8 cellular contexts compared by ENCODE assay signal in genomic region chr14:99320105-99320572, GRCh38. TPM values are rescaled to one million over a fixed set of nuclear protein-coding genes. Genes with fewer than 3 reads are reported as not detected.
A peak's percentile ranks its signal among the peaks of the same experiment; 100 is the strongest.
DNase-seq lines count a peak whose midpoint lies in the region; ATAC-seq and TF ChIP-seq lines count a peak whose summit lies in the region.

No MANE protein-coding gene starts in this region.

- POLR2A ChIA-PET in GM10248 (lab: Yijun Ruan, JAX): no interaction called here

- H3K27me3 ChIP-seq in H7 (ENCODE audit: control insufficient read depth, insufficient read depth, low read length): no peaks in the 10 kb centered on the region

- H3K36me3 ChIP-seq in H7 (replicated peaks; ENCODE audit: control insufficient read depth, insufficient read depth, low read length): no peaks in the 10 kb centered on the region

- intact Hi-C loops in left colon (cut with DNase I, micrococcal nuclease): no loop called here

- H3K4me3 ChIP-seq in H7 (ENCODE audit: insufficient read depth, low read depth, low read length) (no peak overlapping the region), NB4 (ENCODE audit: low read depth, low read length) (no peak overlapping the region)

- TF ChIP-seq POLR2A in NB4 (IDR thresholded peaks at IDR 0.05; ENCODE audit: extremely low read depth, insufficient read length): no peak

- peak; percentile 30 for ATAC-seq in left colon

- CTCF ChIA-PET in GM10248 (lab: Yijun Ruan, JAX): interaction anchor here (0.6 to 3.4 kb wide), 28 partner anchors 8 to 1188 kb away, joined by 3 to 43 read pairs (median 3); no protein-coding TSS in a partner anchor

- peak; percentile 74 for TF ChIP-seq CTCF in GM10248 (IDR thresholded peaks at IDR 0.05; ENCODE audit: control extremely low read depth, extremely low read depth, low read depth, missing control alignments)
- TF ChIP-seq CTCF in NB4 (IDR thresholded peaks at IDR 0.05; ENCODE audit: low read depth, low read length): peak; percentile 84

- DNase-seq in GM10248 (ENCODE audit: extremely low spot score): peak; percentile 78
- peak; percentile 95 for DNase-seq in H7
- DNase-seq in NB4 (ENCODE audit: low read depth): peak; percentile 72
- DNase-seq in T-helper 22 cell (ENCODE audit: low read depth): peak; percentile 17
- peak; percentile 54 for DNase-seq in astrocyte of the hippocampus (ENCODE audit: low read depth, low spot score)
- peak in 1 of 2 donors; percentile 75 for DNase-seq in left colon
- DNase-seq in stimulated activated CD8-positive, alpha-beta memory T cell treated with anti-CD3 and anti-CD28 coated beads, Interleukin-15, amount 100 ng/mL, for 24 hours (ENCODE audit: low read depth): peak; percentile 58
- no peak for DNase-seq in medulla oblongata (ENCODE audit: extremely low spot score)

RNA-seq across cellular contexts. Expression of gene BCL11B, which starts 48.1 kb away (rescaled TPM):
- 5.7 and 6.1 TPM in 2 replicates for total RNA-seq in H7 (2014; rRNA removed; shearing (Covaris generic))
- 1 to 10 TPM; 3.7 to 5.1 TPM for total RNA-seq in left colon
